ENCODE assay signal across 9 cellular contexts in genomic region chr5:109692011-109692410, GRCh38. TPM values are rescaled to one million over a fixed set of nuclear protein-coding genes. Genes with fewer than 3 reads are reported as not detected.
A peak's percentile ranks its signal among the peaks of the same experiment; 100 is the strongest.
DNase-seq lines count a peak whose midpoint lies in the region; ATAC-seq, FAIRE-seq and TF ChIP-seq lines count a peak whose summit lies in the region.
"Had no signal": no experiment of that assay in that cellular context is flagged by ENCODE, and none has a peak within 500 bp of the region (broad histone marks: within the 10 kb centered on the region; RNA-seq: fewer than 3 reads in every experiment).

No MANE protein-coding gene starts in this region.

- ATAC-seq in memory B cell (ENCODE audit: low read depth) = no peak
- no peak for ATAC-seq in HG02798 (IDR thresholded peaks at IDR 0.05; ENCODE audit: poor library complexity, unreplicated experiment)

- H3K4me3 ChIP-seq in AG04449 (ENCODE audit: low read depth, low read length) (peak overlapping the region; percentile 85), HL-60 (replicated peaks; ENCODE audit: insufficient read depth, low read length) (0 out of 2 replicates have a peak overlapping the region, but pooled peaks have one; percentile 4), astrocyte (ENCODE audit: insufficient read depth, low read depth, low read length) (peak overlapping the region; percentile 92)

- H3K9me3 Mint-ChIP-seq in astrocyte (ENCODE audit: unreplicated experiment) (no peaks in the 10 kb centered on the region), memory B cell (no peaks in the 10 kb centered on the region)

- peaks cover 71% of the 10 kb centered on the region for H3K79me2 ChIP-seq in astrocyte (ENCODE audit: insufficient read depth, low read length)

- H3K4me3 Mint-ChIP-seq in astrocyte (ENCODE audit: unreplicated experiment) (peak overlapping the region; percentile 96), memory B cell (peak overlapping the region; percentile 88)

- H3K27me3 Mint-ChIP-seq in astrocyte (ENCODE audit: low read depth, unreplicated experiment) (no peaks in the 10 kb centered on the region), memory B cell (no peaks in the 10 kb centered on the region)

- FAIRE-seq in astrocyte (lab: Jason Lieb, UNC) = no peak

- peaks cover 47% of the 10 kb centered on the region for H4K20me1 ChIP-seq in astrocyte (ENCODE audit: insufficient read depth, low read length)

- H3K27ac Mint-ChIP-seq in astrocyte (ENCODE audit: unreplicated experiment) (peak overlapping the region; percentile 1), memory B cell (peak overlapping the region; percentile 92)

- no peaks in the 10 kb centered on the region for H3K9me3 ChIP-seq in astrocyte (ENCODE audit: insufficient read depth, low read depth, low read length)

- H3K9ac ChIP-seq in astrocyte (ENCODE audit: low read length) = peak overlapping the region; percentile 92

- no peaks in the 10 kb centered on the region for H3K36me3 ChIP-seq in astrocyte (ENCODE audit: insufficient read depth, low read length)

- no peak overlapping the region for H2AFZ ChIP-seq in astrocyte (ENCODE audit: low read depth, low read length)

- CTCF ChIA-PET in AG04449 (lab: Yijun Ruan, JAX) = interaction anchor here (0.6 to 1.6 kb wide), 9 partner anchors 12 to 933 kb away, joined by 3 to 5 read pairs (median 3); no protein-coding TSS in a partner anchor

- POLR2A ChIA-PET in AG04449 (lab: Yijun Ruan, JAX) = no interaction called here

- peaks cover 2% of the 10 kb centered on the region for H3K36me3 Mint-ChIP-seq in astrocyte (ENCODE audit: low read depth, unreplicated experiment)
- H3K36me3 Mint-ChIP-seq in memory B cell = no peaks in the 10 kb centered on the region

- no peak overlapping the region for H3K27ac ChIP-seq in HL-60 (replicated peaks)
- peak overlapping the region; percentile 84 for H3K27ac ChIP-seq in astrocyte (ENCODE audit: low read depth, low read length)

- peak overlapping the region; percentile 81 for H3K4me2 ChIP-seq in astrocyte (ENCODE audit: low read length)

- TF ChIP-seq CTCF in AG04449 (IDR thresholded peaks at IDR 0.05; ENCODE audit: insufficient read depth, low read length, missing control alignments) (no peak), HL-60 (IDR thresholded peaks at IDR 0.05; ENCODE audit: insufficient read depth, low read length) (no peak), astrocyte (IDR thresholded peaks at IDR 0.05; ENCODE audit: insufficient read depth, low read depth, low read length) (no peak)

- DNase-seq in AG04449 (ENCODE audit: low read depth, low spot score) (no peak), HL-60 (ENCODE audit: low read depth in 1 of 2, low spot score in 1 of 2) (no peak), astrocyte (ENCODE audit: low read depth) (peak; percentile 48), memory B cell (ENCODE audit: low spot score in 2 of 2) (no peak), T-helper 9 cell (no peak), GOT3 (lab: John Stamatoyannopoulos, UW) (no peak), cerebellum (ENCODE audit: low spot score) (no peak)
- DNase-seq: activated CD4-positive, CD25-positive, alpha-beta regulatory T cell treated with anti-CD3 and anti-CD28 coated beads, Interleukin-2, amount 50 U/mL, for 72 hours had no signal

- H3K4me1 ChIP-seq in astrocyte (ENCODE audit: insufficient read depth, low read length) = peaks cover 15% of the 10 kb centered on the region

- peaks cover 46% of the 10 kb centered on the region for H3K4me1 Mint-ChIP-seq in astrocyte (ENCODE audit: low read depth, unreplicated experiment)
- H3K4me1 Mint-ChIP-seq in memory B cell = peaks cover 47% of the 10 kb centered on the region

- H3K27me3 ChIP-seq in HL-60 (ENCODE audit: insufficient read depth, poor library complexity, severe bottlenecking) (no peaks in the 10 kb centered on the region), astrocyte (ENCODE audit: insufficient read depth, low read length) (no peaks in the 10 kb centered on the region)

RNA-seq across cellular contexts. Expression of gene MAN2A1, which starts 2.3 kb away (rescaled TPM):
- total RNA-seq in astrocyte (93.8 and 109 TPM in 2 replicates), cerebellum (56.5 TPM)

Comparison
In these comparisons a context has a peak if more than half of its experiments do, and no peak if none do; other contexts are left out.
1. H3K4me3 ChIP-seq: peak in every context shown above with its lines; median percentile 92 in astrocyte; 85 in AG04449; 4 in HL-60.